ENCODE assay signal across 13 cellular contexts in genomic region chr9:92612292-92612691, GRCh38. TPM values are rescaled to one million over a fixed set of nuclear protein-coding genes. Genes with fewer than 3 reads are reported as not detected.
DNase-seq lines count a peak whose midpoint lies in the region; ATAC-seq and TF ChIP-seq lines count a peak whose summit lies in the region.
"Had no signal": no experiment of that assay in that cellular context is flagged by ENCODE, and none has a peak within 500 bp of the region (broad histone marks: within the 10 kb centered on the region; RNA-seq: fewer than 3 reads in every experiment).

No MANE protein-coding gene starts in this region.

- H3K27me3 ChIP-seq in breast epithelium: no peaks in the 10 kb centered on the region
- no peaks in the 10 kb centered on the region for H3K27me3 ChIP-seq in esophagus (ENCODE audit: control insufficient read depth in 1 of 2, insufficient read depth in 2 of 2, low read length in 2 of 2)
- no peaks in the 10 kb centered on the region for H3K27me3 ChIP-seq in neural progenitor cell
- H3K27me3 ChIP-seq in A673 (replicated peaks; ENCODE audit: insufficient read depth, low read depth, low read length, poor library complexity): no peaks in the 10 kb centered on the region

- H3K4me1 Mint-ChIP-seq in MCF 10A (ENCODE audit: insufficient read depth, unreplicated experiment) (peaks cover 8% of the 10 kb centered on the region), neural progenitor cell (peaks cover 12% of the 10 kb centered on the region)
- H3K4me1 Mint-ChIP-seq in activated T-cell treated with anti-CD3 and anti-CD28 coated beads, Interleukin-2, amount 50 U/mL, for 24 hours (ENCODE audit: low read depth): peaks cover under 1% of the 10 kb centered on the region

- H3K9ac ChIP-seq in neural progenitor cell: no peak overlapping the region

- DNase-seq in MCF 10A (ENCODE audit: unreplicated experiment) (no peak), breast epithelium (ENCODE audit: low spot score in 2 of 2) (no peak), neural progenitor cell (ENCODE audit: low spot score) (no peak), NCI-H1105 (lab: John Stamatoyannopoulos, UW) (no peak), A673 (ENCODE audit: low spot score) (no peak)
- DNase-seq in activated T-cell treated with anti-CD3 and anti-CD28 coated beads, Interleukin-2, amount 50 U/mL, for 24 hours: no peak
- DNase-seq: DMS 273 treated with DMSO at 0.1 percent for 48 hours, NCI-H1048, NCI-H2107, NCI-H69 had no signal

- CTCF ChIA-PET in MCF 10A (lab: Yijun Ruan, JAX): no interaction called here
- CTCF ChIA-PET in A673 (lab: Charles Lee): no interaction called here

- no TSS peak for BruUV-seq in MCF 10A (replicated peaks; lab: Mats Ljungman, UMichigan)
- no TSS peak for BruUV-seq in A673 (replicated peaks; lab: Mats Ljungman, UMichigan)

- H3K9me3 Mint-ChIP-seq in MCF 10A (ENCODE audit: unreplicated experiment) (no peaks in the 10 kb centered on the region), neural progenitor cell (no peaks in the 10 kb centered on the region)
- no peaks in the 10 kb centered on the region for H3K9me3 Mint-ChIP-seq in activated T-cell treated with anti-CD3 and anti-CD28 coated beads, Interleukin-2, amount 50 U/mL, for 24 hours

- intact Hi-C loops in MCF 10A (cut with micrococcal nuclease): no loop called here
- intact Hi-C loops in breast epithelium (cut with DNase I; ENCODE audit: low total_unique reads): no loop called here
- intact Hi-C loops in A673 (cut with micrococcal nuclease; ENCODE audit: unreplicated experiment): no loop called here

- ATAC-seq in HG02938 (IDR thresholded peaks at IDR 0.05; ENCODE audit: unreplicated experiment): no peak
- ATAC-seq: K562 had no signal

- H3K36me3 Mint-ChIP-seq in MCF 10A (ENCODE audit: insufficient read depth, unreplicated experiment) (peaks cover 52% of the 10 kb centered on the region), neural progenitor cell (peaks cover 20% of the 10 kb centered on the region)
- peaks cover 72% of the 10 kb centered on the region for H3K36me3 Mint-ChIP-seq in activated T-cell treated with anti-CD3 and anti-CD28 coated beads, Interleukin-2, amount 50 U/mL, for 24 hours (ENCODE audit: low read depth)

- H3K27ac Mint-ChIP-seq in MCF 10A (ENCODE audit: low read depth, unreplicated experiment) (peak overlapping the region; percentile 67), neural progenitor cell (peak overlapping the region; percentile 9)
- H3K27ac Mint-ChIP-seq in activated T-cell treated with anti-CD3 and anti-CD28 coated beads, Interleukin-2, amount 50 U/mL, for 24 hours: no peak overlapping the region

- no peaks in the 10 kb centered on the region for H3K27me3 Mint-ChIP-seq in MCF 10A (ENCODE audit: insufficient read depth, unreplicated experiment)
- H3K27me3 Mint-ChIP-seq in neural progenitor cell (ENCODE audit: insufficient read depth, low read depth): peaks cover 4% of the 10 kb centered on the region
- no peaks in the 10 kb centered on the region for H3K27me3 Mint-ChIP-seq in activated T-cell treated with anti-CD3 and anti-CD28 coated beads, Interleukin-2, amount 50 U/mL, for 24 hours

- 61 to 65% methylated on average over 5 of the region's 5 CpGs for WGBS in esophagus, 2 donors

- no peak for TF ChIP-seq CTCF in MCF 10A (IDR thresholded peaks at IDR 0.05; ENCODE audit: unreplicated experiment)
- TF ChIP-seq CTCF in breast epithelium (IDR thresholded peaks at IDR 0.05): no peak
- no peak for TF ChIP-seq CTCF in neural progenitor cell (IDR thresholded peaks at IDR 0.05)
- TF ChIP-seq CTCF in A673 (conservative IDR thresholded peaks at IDR 0.05; ENCODE audit: low read depth, low read length): no peak

- no peaks in the 10 kb centered on the region for H3K36me3 ChIP-seq in breast epithelium
- H3K36me3 ChIP-seq in esophagus (ENCODE audit: control insufficient read depth in 2 of 2, insufficient read depth in 2 of 2, low read length in 1 of 2): peaks cover 5 to 26% of the 10 kb centered on the region in 2 donors
- H3K36me3 ChIP-seq in neural progenitor cell: no peaks in the 10 kb centered on the region
- H3K36me3 ChIP-seq in A673 (ENCODE audit: insufficient read depth, low read length, poor library complexity, severe bottlenecking): peaks cover 16% of the 10 kb centered on the region

- H3K9me3 ChIP-seq in breast epithelium (no peaks in the 10 kb centered on the region), esophagus (ENCODE audit: control insufficient read depth in 2 of 2, insufficient read depth in 1 of 2, low read depth in 1 of 2, low read length in 1 of 2) (no peaks in the 10 kb centered on the region), neural progenitor cell (ENCODE audit: low read depth) (no peaks in the 10 kb centered on the region), A673 (ENCODE audit: low read depth, low read length, poor library complexity, severe bottlenecking) (no peaks in the 10 kb centered on the region)

- H3K79me2 ChIP-seq in neural progenitor cell (ENCODE audit: low read depth): no peaks in the 10 kb centered on the region

- TF ChIP-seq POLR2A in breast epithelium (IDR thresholded peaks at IDR 0.05): no peak

- peaks cover 21% of the 10 kb centered on the region for H3F3A ChIP-seq in neural progenitor cell (ENCODE audit: low read depth)

- H3K4me3 Mint-ChIP-seq in MCF 10A (ENCODE audit: unreplicated experiment): no peak overlapping the region
- no peak overlapping the region for H3K4me3 Mint-ChIP-seq in neural progenitor cell
- no peak overlapping the region for H3K4me3 Mint-ChIP-seq in activated T-cell treated with anti-CD3 and anti-CD28 coated beads, Interleukin-2, amount 50 U/mL, for 24 hours

- H3K4me1 ChIP-seq in breast epithelium: no peaks in the 10 kb centered on the region
- H3K4me1 ChIP-seq in esophagus (ENCODE audit: control insufficient read depth in 2 of 2, insufficient read depth in 2 of 2, low read length in 1 of 2): peaks cover 11 to 25% of the 10 kb centered on the region in 2 donors
- H3K4me1 ChIP-seq in neural progenitor cell: peaks cover 17% of the 10 kb centered on the region
- no peaks in the 10 kb centered on the region for H3K4me1 ChIP-seq in A673 (ENCODE audit: insufficient read depth, low read length, poor library complexity, severe bottlenecking)

- no peak overlapping the region for H2AFZ ChIP-seq in neural progenitor cell (replicated peaks)

- POLR2A ChIA-PET in MCF 10A (lab: Yijun Ruan, JAX): interaction anchor here (1.8 kb wide), 1 partner anchor 8 kb away, joined by 5 read pairs; no protein-coding TSS in a partner anchor
- POLR2A ChIA-PET in A673 (lab: Charles Lee; ENCODE audit: low non-redundant PET): no interaction called here

- H3K4me3 ChIP-seq in breast epithelium (no peak overlapping the region), esophagus (ENCODE audit: low read depth in 1 of 2, low read length in 2 of 2) (no peak overlapping the region), neural progenitor cell (no peak overlapping the region), A673 (ENCODE audit: low read depth, low read length, poor library complexity, severe bottlenecking) (no peak overlapping the region)
- H3K4me3 ChIP-seq: K562 had no signal

- no peak overlapping the region for H3K4me2 ChIP-seq in neural progenitor cell

- H4K20me1 ChIP-seq in neural progenitor cell (ENCODE audit: low read depth): no peaks in the 10 kb centered on the region

- H3K27ac ChIP-seq in breast epithelium: no peak overlapping the region
- H3K27ac ChIP-seq in esophagus (ENCODE audit: low read depth in 2 of 2, low read length in 1 of 2): peak overlapping the region; percentile 84 to 88
- H3K27ac ChIP-seq in neural progenitor cell: no peak overlapping the region
- H3K27ac ChIP-seq in A673 (ENCODE audit: low read depth, low read length, poor library complexity, severe bottlenecking): no peak overlapping the region

RNA-seq across cellular contexts. Expression of gene IPPK, which starts 57.6 kb away (rescaled TPM):
- total RNA-seq in MCF 10A (2022) (16.3 and 16.6 TPM in 2 replicates), breast epithelium (10 to 100 TPM in 2 of 3 donors, 1 to 10 TPM in 1; 5.8 to 22.8 (median 12.1) TPM), neural progenitor cell (ENCODE audit: low replicate concordance) (16.8 and 18.0 TPM in 2 replicates), A673 (2021) (11.4 and 14.0 TPM in 2 replicates)
- 10 to 100 TPM; 18.7 to 41.1 TPM for polyA plus RNA-seq in esophagus

Comparison
In these comparisons a context has a peak if more than half of its experiments do, and no peak if none do; other contexts are left out.
1. H3K27ac ChIP-seq: peak in esophagus (2 of 2); none in breast epithelium (0 of 2), neural progenitor cell (single experiment) and A673 (single experiment).